In the genomic region with DNA sequence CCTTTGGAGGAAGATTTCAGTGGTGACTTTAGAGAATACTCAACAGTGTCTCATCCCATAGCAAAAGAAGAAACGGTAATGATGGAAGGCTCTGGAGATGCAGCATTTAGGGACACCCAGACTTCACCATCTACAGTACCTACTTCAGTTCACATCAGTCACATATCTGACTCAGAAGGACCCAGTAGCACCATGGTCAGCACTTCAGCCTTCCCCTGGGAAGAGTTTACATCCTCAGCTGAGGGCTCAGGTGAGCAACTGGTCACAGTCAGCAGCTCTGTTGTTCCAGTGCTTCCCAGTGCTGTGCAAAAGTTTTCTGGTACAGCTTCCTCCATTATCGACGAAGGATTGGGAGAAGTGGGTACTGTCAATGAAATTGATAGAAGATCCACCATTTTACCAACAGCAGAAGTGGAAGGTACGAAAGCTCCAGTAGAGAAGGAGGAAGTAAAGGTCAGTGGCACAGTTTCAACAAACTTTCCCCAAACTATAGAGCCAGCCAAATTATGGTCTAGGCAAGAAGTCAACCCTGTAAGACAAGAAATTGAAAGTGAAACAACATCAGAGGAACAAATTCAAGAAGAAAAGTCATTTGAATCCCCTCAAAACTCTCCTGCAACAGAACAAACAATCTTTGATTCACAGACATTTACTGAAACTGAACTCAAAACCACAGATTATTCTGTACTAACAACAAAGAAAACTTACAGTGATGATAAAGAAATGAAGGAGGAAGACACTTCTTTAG, we compare ENCODE assay signal across 1 cellular context.
TF ChIP-seq lines count a peak whose summit lies in the region.

No MANE protein-coding gene starts in this region.

TF ChIP-seq in GM23338, 12 proteins besides CTCF, POLR2A, EP300 and RAD21 (continued from another document):
- TF ChIP-seq, protein P1, sequence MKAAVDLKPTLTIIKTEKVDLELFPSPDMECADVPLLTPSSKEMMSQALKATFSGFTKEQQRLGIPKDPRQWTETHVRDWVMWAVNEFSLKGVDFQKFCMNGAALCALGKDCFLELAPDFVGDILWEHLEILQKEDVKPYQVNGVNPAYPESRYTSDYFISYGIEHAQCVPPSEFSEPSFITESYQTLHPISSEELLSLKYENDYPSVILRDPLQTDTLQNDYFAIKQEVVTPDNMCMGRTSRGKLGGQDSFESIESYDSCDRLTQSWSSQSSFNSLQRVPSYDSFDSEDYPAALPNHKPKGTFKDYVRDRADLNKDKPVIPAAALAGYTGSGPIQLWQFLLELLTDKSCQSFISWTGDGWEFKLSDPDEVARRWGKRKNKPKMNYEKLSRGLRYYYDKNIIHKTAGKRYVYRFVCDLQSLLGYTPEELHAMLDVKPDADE (IDR thresholded peaks at IDR 0.05), result no peak
- peak; percentile 36 for TF ChIP-seq REST (IDR thresholded peaks at IDR 0.05; ENCODE audit: unreplicated experiment)
